Comparison of ENCODE assay signal across 8 cellular contexts in genomic region chr4:123443401-123444297, GRCh38. TPM values are rescaled to one million over a fixed set of nuclear protein-coding genes. Genes with fewer than 3 reads are reported as not detected.
DNase-seq lines count a peak whose midpoint lies in the region; ATAC-seq and TF ChIP-seq lines count a peak whose summit lies in the region.

No MANE protein-coding gene starts in this region.

- H3K27ac Mint-ChIP-seq in T-cell, result peak overlapping the region; percentile 59 to 86
- peak overlapping the region; percentile 54 for H3K27ac Mint-ChIP-seq in stimulated activated effector memory CD8-positive, alpha-beta T cell treated with anti-CD3 and anti-CD28 coated beads, Interleukin-12 subunit alpha, Interleukin-12 subunit beta, amount 100 ng/mL, for 72 hours
- H3K27ac Mint-ChIP-seq in Calu3 (ENCODE audit: unreplicated experiment), result no peak overlapping the region

- BruUV-seq in Calu3 (replicated peaks; lab: Mats Ljungman, UMichigan), result no TSS peak

- H3K27me3 Mint-ChIP-seq in T-cell, result no peaks in the 10 kb centered on the region
- no peaks in the 10 kb centered on the region for H3K27me3 Mint-ChIP-seq in Calu3 (ENCODE audit: unreplicated experiment)

- no peaks in the 10 kb centered on the region for H3K36me3 Mint-ChIP-seq in T-cell
- H3K36me3 Mint-ChIP-seq in stimulated activated effector memory CD8-positive, alpha-beta T cell treated with anti-CD3 and anti-CD28 coated beads, Interleukin-12 subunit alpha, Interleukin-12 subunit beta, amount 100 ng/mL, for 72 hours, result no peaks in the 10 kb centered on the region
- H3K36me3 Mint-ChIP-seq in Calu3 (ENCODE audit: insufficient read depth, unreplicated experiment), result no peaks in the 10 kb centered on the region

- peak overlapping the region; percentile 83 for H3K27ac ChIP-seq in cardiac muscle cell

- CTCF ChIA-PET in T-cell (lab: Charles Lee), result no interaction called here
- CTCF ChIA-PET in Calu3 (lab: Charles Lee), result no interaction called here

- no peaks in the 10 kb centered on the region for H3K9me3 ChIP-seq in cardiac muscle cell (ENCODE audit: low read depth)

- no peak overlapping the region for H3K4me3 ChIP-seq in cardiac muscle cell

- POLR2A ChIA-PET in T-cell (lab: Charles Lee), result interaction anchor here in 1 of 2 donors (0.6 kb wide), 1 partner anchor 41 kb away, joined by 3 read pairs; no protein-coding TSS in a partner anchor

- DNase-seq in stimulated activated CD4-positive, alpha-beta T cell treated with anti-CD3 and anti-CD28 coated beads, Interleukin-15, amount 100 ng/mL, for 24 hours, result peak; percentile 52
- no peak for DNase-seq in stimulated activated CD4-positive, alpha-beta T cell treated with anti-CD3 and anti-CD28 coated beads, Interleukin-12 subunit alpha, Interleukin-12 subunit beta, amount 100 ng/mL, for 4 hours
- DNase-seq in T-cell (peak in 1 of 34 experiments; percentile 8), cardiac muscle cell (ENCODE audit: low read depth in 1 of 2, low spot score in 1 of 2) (peak in 1 of 2 donors; percentile 52), Calu3 (no peak)
- DNase-seq in stimulated activated effector memory CD8-positive, alpha-beta T cell treated with anti-CD3 and anti-CD28 coated beads, Interleukin-12 subunit alpha, Interleukin-12 subunit beta, amount 100 ng/mL, for 72 hours (ENCODE audit: low spot score in 2 of 2), result no peak
- no peak for DNase-seq in NK-92 treated with Interleukin-12 subunit alpha and Interleukin-12 subunit beta, amount 100 ng/mL, for 24 hours (lab: John Stamatoyannopoulos, UW)

- H3K9me3 Mint-ChIP-seq in T-cell (no peaks in the 10 kb centered on the region), Calu3 (ENCODE audit: low read depth, unreplicated experiment) (no peaks in the 10 kb centered on the region)
- H3K9me3 Mint-ChIP-seq in stimulated activated effector memory CD8-positive, alpha-beta T cell treated with anti-CD3 and anti-CD28 coated beads, Interleukin-12 subunit alpha, Interleukin-12 subunit beta, amount 100 ng/mL, for 72 hours, result no peaks in the 10 kb centered on the region

- peak overlapping the region; percentile 4 to 70 (median 11) for H3K4me3 Mint-ChIP-seq in T-cell
- peak overlapping the region; percentile 66 for H3K4me3 Mint-ChIP-seq in stimulated activated effector memory CD8-positive, alpha-beta T cell treated with anti-CD3 and anti-CD28 coated beads, Interleukin-12 subunit alpha, Interleukin-12 subunit beta, amount 100 ng/mL, for 72 hours
- H3K4me3 Mint-ChIP-seq in Calu3 (ENCODE audit: low read depth, unreplicated experiment), result no peak overlapping the region

- TF ChIP-seq CTCF in cardiac muscle cell (IDR thresholded peaks at IDR 0.05; ENCODE audit: low read depth, low read length) (no peak), Calu3 (IDR thresholded peaks at IDR 0.05; ENCODE audit: unreplicated experiment) (no peak)

- no peaks in the 10 kb centered on the region for H3K36me3 ChIP-seq in cardiac muscle cell

- peaks cover 17 to 19% (median 18%) of the 10 kb centered on the region in 3 donors for H3K4me1 Mint-ChIP-seq in T-cell
- H3K4me1 Mint-ChIP-seq in stimulated activated effector memory CD8-positive, alpha-beta T cell treated with anti-CD3 and anti-CD28 coated beads, Interleukin-12 subunit alpha, Interleukin-12 subunit beta, amount 100 ng/mL, for 72 hours, result peaks cover 16% of the 10 kb centered on the region
- H3K4me1 Mint-ChIP-seq in Calu3 (ENCODE audit: low read depth, unreplicated experiment), result no peaks in the 10 kb centered on the region

- intact Hi-C loops in Calu3 (cut with micrococcal nuclease; ENCODE audit: unreplicated experiment), result no loop called here

- ATAC-seq in HG03066 (IDR thresholded peaks at IDR 0.05; ENCODE audit: low read depth, unreplicated experiment), result peak; percentile 60
- ATAC-seq in T-cell (replicated peaks in 1 of 4), result peak in 3 of 4 experiments; percentile 19 to 44 (median 24)
- peak; percentile 94 for ATAC-seq in stimulated activated effector memory CD8-positive, alpha-beta T cell treated with anti-CD3 and anti-CD28 coated beads, Interleukin-12 subunit alpha, Interleukin-12 subunit beta, amount 100 ng/mL, for 72 hours

- H3K4me1 ChIP-seq in cardiac muscle cell (ENCODE audit: low read depth), result peaks cover 27% of the 10 kb centered on the region

- H3K27me3 ChIP-seq in cardiac muscle cell, result no peaks in the 10 kb centered on the region

RNA-seq across cellular contexts. Expression of gene SPRY1, which starts 47.1 kb away (rescaled TPM):
- total RNA-seq in T-cell (10 to 100 TPM in 2 of 5 donors, 1 to 10 TPM in 3; 3.2 to 18.6 (median 7.1) TPM), cardiac muscle cell (32.4 and 43.9 TPM in 2 replicates), Calu3 (2022) (38.5 and 45.5 TPM in 2 replicates)
- 29.7 and 35.9 TPM in 2 replicates for polyA plus RNA-seq in cardiac muscle cell

Comparison
In these comparisons a context has a peak if more than half of its experiments do, and no peak if none do; other contexts are left out.
1. ATAC-seq: peak in every context shown above with its lines; median percentile 94 in stimulated activated effector memory CD8-positive, alpha-beta T cell treated with anti-CD3 and anti-CD28 coated beads, Interleukin-12 subunit alpha, Interleukin-12 subunit beta, amount 100 ng/mL, for 72 hours; 60 in HG03066; 24 in T-cell.